ENCODE assay signal across 11 cellular contexts in the genomic region with DNA sequence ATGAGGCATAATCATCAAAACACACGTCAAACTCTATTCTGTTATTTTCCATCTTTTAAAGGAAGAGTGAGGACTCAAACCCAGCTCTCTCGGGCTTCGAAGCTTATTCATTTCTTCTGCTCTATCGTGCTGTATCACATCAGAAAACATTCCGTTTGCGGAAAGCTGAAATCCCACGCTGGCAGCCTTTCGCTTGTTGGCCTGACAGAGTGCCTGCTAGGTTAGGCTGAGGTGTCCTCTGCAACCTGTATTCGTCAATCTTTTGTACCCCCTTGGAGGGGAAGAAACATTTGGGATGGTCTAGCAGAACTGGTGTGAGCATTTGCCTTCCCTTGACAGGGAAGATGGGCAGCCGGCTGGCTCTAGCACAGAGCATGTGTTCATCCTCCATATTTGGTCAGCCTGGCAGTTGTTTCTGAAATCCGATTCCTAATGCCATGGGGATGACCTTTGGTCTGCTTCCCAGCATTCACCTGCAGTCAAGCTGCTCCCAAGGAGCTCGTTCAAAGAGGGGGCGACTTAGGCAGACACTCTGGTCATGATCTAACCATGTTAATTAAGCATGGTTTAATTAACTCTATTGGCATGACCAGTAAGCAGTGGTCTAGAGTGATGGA. TPM values are rescaled to one million over a fixed set of nuclear protein-coding genes. Genes with fewer than 3 reads are reported as not detected.
DNase-seq lines count a peak whose midpoint lies in the region; ATAC-seq and TF ChIP-seq lines count a peak whose summit lies in the region.
"Had no signal": no experiment of that assay in that cellular context is flagged by ENCODE, and none has a peak within 500 bp of the region (broad histone marks: within the 10 kb centered on the region; RNA-seq: fewer than 3 reads in every experiment).

No MANE protein-coding gene starts in this region.

- no peak overlapping the region for H3K27ac ChIP-seq in fibroblast of lung (ENCODE audit: insufficient read depth, low read length)
- no peak overlapping the region for H3K27ac ChIP-seq in upper lobe of right lung
- H3K27ac ChIP-seq: SJSA1 had no signal

- no peak for ATAC-seq in upper lobe of right lung
- ATAC-seq in HG02970 (IDR thresholded peaks at IDR 0.05; ENCODE audit: low FRiP score, unreplicated experiment): no peak

- peak overlapping the region; percentile 19 for H2AFZ ChIP-seq in fibroblast of lung (ENCODE audit: low read length)

- POLR2A ChIA-PET in Caco-2 (lab: Charles Lee): interaction anchor here (0.7 to 1.0 kb wide), 2 partner anchors 24 to 25 kb away, joined by 3 read pairs; no protein-coding TSS in a partner anchor

- H3K79me2 ChIP-seq in fibroblast of lung (ENCODE audit: control insufficient read depth, insufficient read depth, low read length): no peaks in the 10 kb centered on the region

- no peaks in the 10 kb centered on the region for H4K20me1 ChIP-seq in fibroblast of lung (ENCODE audit: control insufficient read depth, extremely low read depth, insufficient read depth, low read length)

- DNase-seq in Caco-2 (peak; percentile 51 to 55), NCI-H2171 treated with DMSO at 0.1 percent for 48 hours (lab: John Stamatoyannopoulos, UW) (peak; percentile 58), fibroblast of lung (ENCODE audit: low read depth in 2 of 2) (peak; percentile 18 to 74), neural crest cell (ENCODE audit: low read depth, low spot score) (no peak), GM13976 (ENCODE audit: low spot score) (no peak), middle frontal gyrus (ENCODE audit: extremely low spot score, low spot score) (no peak), upper lobe of right lung (no peak)
- DNase-seq: activated naive CD4-positive, alpha-beta T cell had no signal

- H3K9me3 Mint-ChIP-seq in Caco-2 (ENCODE audit: unreplicated experiment): no peaks in the 10 kb centered on the region
- H3K9me3 Mint-ChIP-seq in neural crest cell: no peaks in the 10 kb centered on the region

- BruUV-seq in Caco-2 (replicated peaks; lab: Mats Ljungman, UMichigan): no TSS peak

- intact Hi-C loops in Caco-2 (cut with micrococcal nuclease; ENCODE audit: unreplicated experiment) (no loop called here), upper lobe of right lung (cut with DNase I) (no loop called here)

- TF ChIP-seq CTCF in Caco-2 (IDR thresholded peaks at IDR 0.05; ENCODE audit: insufficient read depth in 1 of 2, low read depth in 1 of 2, low read length in 1 of 2, severe bottlenecking in 1 of 2, unreplicated experiment in 1 of 2) (no peak), fibroblast of lung (conservative IDR thresholded peaks at IDR 0.05 in 1 of 2, IDR thresholded peaks at IDR 0.05 in 1 of 2; ENCODE audit: low read depth in 1 of 2, low read length in 2 of 2) (no peak), neural crest cell (conservative IDR thresholded peaks at IDR 0.05) (no peak), GM13976 (IDR thresholded peaks at IDR 0.05; ENCODE audit: borderline replicate concordance, control extremely low read depth, extremely low read depth, insufficient read depth, missing control alignments) (no peak), upper lobe of right lung (IDR thresholded peaks at IDR 0.05) (no peak)

- in situ Hi-C loops in GM13976 (cut with MboI; ENCODE audit: low sequenced_read_pairs, unreplicated experiment): no loop called here

- peak overlapping the region; percentile 33 for H3K27ac Mint-ChIP-seq in Caco-2 (ENCODE audit: unreplicated experiment)
- H3K27ac Mint-ChIP-seq in neural crest cell (ENCODE audit: unreplicated experiment): no peak overlapping the region

- H3K27me3 ChIP-seq in Caco-2 (replicated peaks; ENCODE audit: control insufficient read depth, insufficient read depth, low read length): no peaks in the 10 kb centered on the region
- peaks cover 6% of the 10 kb centered on the region for H3K27me3 ChIP-seq in fibroblast of lung (ENCODE audit: control insufficient read depth, insufficient read depth, low read length)
- no peaks in the 10 kb centered on the region for H3K27me3 ChIP-seq in upper lobe of right lung
- H3K27me3 ChIP-seq: SJSA1 had no signal

- H3K4me2 ChIP-seq in fibroblast of lung (ENCODE audit: extremely low read depth, insufficient read depth, low read length): peak overlapping the region; percentile 61

- no peaks in the 10 kb centered on the region for H3K36me3 ChIP-seq in Caco-2 (ENCODE audit: control insufficient read depth, insufficient read depth, low read length)
- H3K36me3 ChIP-seq in fibroblast of lung (ENCODE audit: control insufficient read depth, insufficient read depth, low read length): no peaks in the 10 kb centered on the region
- H3K36me3 ChIP-seq in upper lobe of right lung: no peaks in the 10 kb centered on the region
- H3K36me3 ChIP-seq: SJSA1 had no signal

- H3K27me3 Mint-ChIP-seq in Caco-2 (ENCODE audit: insufficient read depth, unreplicated experiment): no peaks in the 10 kb centered on the region
- H3K27me3 Mint-ChIP-seq in neural crest cell (ENCODE audit: low read depth): no peaks in the 10 kb centered on the region

- H3K9ac ChIP-seq in fibroblast of lung (ENCODE audit: insufficient read depth, low read length): no peak overlapping the region

- H3K36me3 Mint-ChIP-seq in Caco-2 (ENCODE audit: insufficient read depth, unreplicated experiment): no peaks in the 10 kb centered on the region
- no peaks in the 10 kb centered on the region for H3K36me3 Mint-ChIP-seq in neural crest cell (ENCODE audit: low read depth)
- H3K36me3 Mint-ChIP-seq: CD14-positive monocyte had no signal

- H3K4me3 Mint-ChIP-seq in Caco-2 (ENCODE audit: unreplicated experiment) (peak overlapping the region; percentile 10), neural crest cell (peak overlapping the region; percentile 47)
- H3K4me3 Mint-ChIP-seq: CD14-positive monocyte had no signal

- H3K4me1 ChIP-seq in Caco-2: peaks cover 14% of the 10 kb centered on the region
- peaks cover 4% of the 10 kb centered on the region for H3K4me1 ChIP-seq in fibroblast of lung (ENCODE audit: control insufficient read depth, extremely low read depth, insufficient read depth, low read length)
- no peaks in the 10 kb centered on the region for H3K4me1 ChIP-seq in upper lobe of right lung
- H3K4me1 ChIP-seq: SJSA1 had no signal

- H3K9me3 ChIP-seq in Caco-2: no peaks in the 10 kb centered on the region
- no peaks in the 10 kb centered on the region for H3K9me3 ChIP-seq in fibroblast of lung (ENCODE audit: control insufficient read depth, insufficient read depth, low read depth, low read length)
- H3K9me3 ChIP-seq in upper lobe of right lung: no peaks in the 10 kb centered on the region
- H3K9me3 ChIP-seq: SJSA1 had no signal

- CTCF ChIA-PET in Caco-2 (lab: Charles Lee): interaction anchor here (1.4 kb wide), 1 partner anchor 69 kb away, joined by 10 read pairs; no protein-coding TSS in a partner anchor

- H3K4me1 Mint-ChIP-seq in Caco-2 (ENCODE audit: low read depth, unreplicated experiment) (peaks cover 24% of the 10 kb centered on the region), neural crest cell (peaks cover 38% of the 10 kb centered on the region)
- H3K4me1 Mint-ChIP-seq: CD14-positive monocyte had no signal

- H3K4me3 ChIP-seq in Caco-2 (ENCODE audit: low read depth, low read length) (no peak overlapping the region), fibroblast of lung (replicated peaks in 1 of 4; ENCODE audit: control extremely low read depth in 1 of 4, insufficient read depth in 1 of 4, low read depth in 3 of 4, low read length in 4 of 4) (no peak overlapping the region), upper lobe of right lung (no peak overlapping the region)
- H3K4me3 ChIP-seq: SJSA1 had no signal

RNA-seq across cellular contexts. Expression of a gene that starts 55.2 kb away (rescaled TPM):
- total RNA-seq in Caco-2 (2022): 98.5 and 117 TPM in 2 replicates
- 4.6 and 7.6 TPM in 2 replicates for total RNA-seq in fibroblast of lung
- polyA plus RNA-seq in fibroblast of lung: 13.0 and 21.3 TPM in 2 replicates
- polyA plus RNA-seq in fibroblast of lung (2012): 16.6 and 19.8 TPM in 2 replicates
- polyA minus RNA-seq in fibroblast of lung (ENCODE audit: low replicate concordance): 9.0 and 24.8 TPM in 2 replicates
- total RNA-seq in neural crest cell: 48.2 and 52.6 TPM in 2 replicates
- 236 TPM for total RNA-seq in upper lobe of right lung
- polyA plus RNA-seq: CD14-positive monocyte had no signal

Comparison
In these comparisons a context has a peak if more than half of its experiments do, and no peak if none do; other contexts are left out.
1. DNase-seq: peak in Caco-2 (2 of 2), NCI-H2171 treated with DMSO at 0.1 percent for 48 hours (single experiment) and fibroblast of lung (2 of 2); none in neural crest cell (single experiment), GM13976 (single experiment), middle frontal gyrus (single experiment) and upper lobe of right lung (single experiment).